Comparison of ENCODE assay signal across 20 cellular contexts in genomic region chr17:35543856-35544255, GRCh38. TPM values are rescaled to one million over a fixed set of nuclear protein-coding genes. Genes with fewer than 3 reads are reported as not detected.
"Had no signal": no experiment of that assay in that cellular context is flagged by ENCODE, and none has a peak within 500 bp of the region (broad histone marks: within the 10 kb centered on the region; RNA-seq: fewer than 3 reads in every experiment).

No MANE protein-coding gene starts in this region.

- H3K4me3 Mint-ChIP-seq: activated CD4-positive, alpha-beta T cell treated with anti-CD3 and anti-CD28 coated beads, Interleukin-2, amount 10 ng/mL, durations not matched to agents 24 days and 14 days; neural progenitor cell; stimulated activated naive CD8-positive, alpha-beta T cell treated with anti-CD3 and anti-CD28 coated beads, Interleukin-15, Interleukin-2, amounts not matched to agents 100 ng/mL and 50 ng/mL, for 24 hours had no signal

- H3K9me3 ChIP-seq: breast epithelium, pancreas, suprapubic skin had no signal

- H3K4me3 ChIP-seq: breast epithelium, neural progenitor cell, pancreas, suprapubic skin had no signal

- H3K27ac Mint-ChIP-seq: activated CD4-positive, alpha-beta T cell treated with anti-CD3 and anti-CD28 coated beads, Interleukin-2, amount 10 ng/mL, durations not matched to agents 24 days and 14 days; activated naive CD8-positive, alpha-beta T cell treated with anti-CD3 and anti-CD28 coated beads, Interleukin-2, amount 10 ng/mL, durations not matched to agents 7 days and 5 days; neural progenitor cell; stimulated activated naive CD8-positive, alpha-beta T cell treated with anti-CD3 and anti-CD28 coated beads, Interleukin-15, Interleukin-2, amounts not matched to agents 100 ng/mL and 50 ng/mL, for 24 hours had no signal

- H3K36me3 ChIP-seq: breast epithelium, neural progenitor cell, pancreas, suprapubic skin had no signal

- DNase-seq: activated CD4-positive, alpha-beta T cell treated with anti-CD3 and anti-CD28 coated beads, Interleukin-2, amount 10 ng/mL, durations not matched to agents 24 days and 14 days; activated CD4-positive, CD25-positive, alpha-beta regulatory T cell; activated naive CD4-positive, alpha-beta T cell; activated naive CD8-positive, alpha-beta T cell treated with anti-CD3 and anti-CD28 coated beads, Interleukin-2, amount 10 ng/mL, durations not matched to agents 7 days and 5 days; effector CD4-positive, alpha-beta T cell; foreskin melanocyte; mammary epithelial cell; naive B cell; pancreas; SW 1271; trophoblast cell had no signal

- FAIRE-seq: colon, islet of Langerhans, pancreas had no signal

- H3K27me3 Mint-ChIP-seq: activated naive CD8-positive, alpha-beta T cell treated with anti-CD3 and anti-CD28 coated beads, Interleukin-2, amount 10 ng/mL, durations not matched to agents 7 days and 5 days; naive B cell; stimulated activated naive CD8-positive, alpha-beta T cell treated with anti-CD3 and anti-CD28 coated beads, Interleukin-15, Interleukin-2, amounts not matched to agents 100 ng/mL and 50 ng/mL, for 24 hours had no signal

- H3K4me1 Mint-ChIP-seq: neural progenitor cell had no signal

- H3K9me3 Mint-ChIP-seq: activated naive CD8-positive, alpha-beta T cell treated with anti-CD3 and anti-CD28 coated beads, Interleukin-2, amount 10 ng/mL, durations not matched to agents 7 days and 5 days; naive B cell; neural progenitor cell; stimulated activated naive CD8-positive, alpha-beta T cell treated with anti-CD3 and anti-CD28 coated beads, Interleukin-15, Interleukin-2, amounts not matched to agents 100 ng/mL and 50 ng/mL, for 24 hours had no signal

- H3K4me2 ChIP-seq: neural progenitor cell had no signal

- H3K9ac ChIP-seq: neural progenitor cell had no signal

- H3K27me3 ChIP-seq: breast epithelium, pancreas, suprapubic skin had no signal

- H3K4me1 ChIP-seq: breast epithelium, neural progenitor cell, pancreas had no signal

- ATAC-seq: left lobe of liver, pancreas, sciatic nerve had no signal

- H3K27ac ChIP-seq: breast epithelium, neural progenitor cell, pancreas, suprapubic skin had no signal

- H3K36me3 Mint-ChIP-seq: naive B cell, neural progenitor cell had no signal

RNA-seq across cellular contexts. Expression of gene SLFN14, which starts 16.8 kb away (rescaled TPM):
- total RNA-seq: activated naive CD8-positive, alpha-beta T cell treated with anti-CD3 and anti-CD28 coated beads, Interleukin-2, amount 10 ng/mL, durations not matched to agents 7 days and 5 days; breast epithelium; fibroblast of lung; mammary epithelial cell; pancreas; suprapubic skin had no signal
- polyA plus RNA-seq: fibroblast of lung, mammary epithelial cell, pancreas had no signal
